24 cellular contexts compared by ENCODE assay signal in the genomic region with DNA sequence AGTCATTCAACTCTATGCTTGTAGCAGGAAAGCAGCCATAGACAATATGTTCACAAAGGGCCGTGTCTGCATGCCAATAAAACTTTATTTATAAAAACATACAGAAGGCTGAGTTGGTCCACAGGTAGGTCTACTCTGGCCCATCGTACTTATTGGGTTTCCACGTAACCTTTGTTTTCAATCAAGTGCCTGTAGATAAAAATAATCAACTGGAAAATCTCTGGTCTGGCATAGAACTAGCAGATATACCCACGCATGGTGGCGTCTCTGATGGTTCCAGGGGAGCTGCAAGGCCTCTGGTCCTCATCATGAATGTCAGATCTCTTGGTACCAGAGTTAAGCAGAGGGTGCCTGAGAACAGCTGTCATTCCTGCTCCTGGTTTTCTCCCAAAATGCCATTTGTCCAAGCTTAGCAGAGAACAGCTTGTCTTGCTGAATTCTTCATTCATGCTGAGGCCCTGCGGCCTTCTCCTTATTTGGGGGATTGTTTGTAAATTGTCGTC. TPM values are rescaled to one million over a fixed set of nuclear protein-coding genes. Genes with fewer than 3 reads are reported as not detected.
"Had no signal": no experiment of that assay in that cellular context is flagged by ENCODE, and none has a peak within 500 bp of the region (broad histone marks: within the 10 kb centered on the region; RNA-seq: fewer than 3 reads in every experiment).

No MANE protein-coding gene starts in this region.

- H3K27me3 Mint-ChIP-seq: activated CD8-positive, alpha-beta T cell treated with anti-CD3 and anti-CD28 coated beads for 36 hours had no signal

- H3K9me3 ChIP-seq: adrenal gland, SJSA1 had no signal

- H3K4me3 Mint-ChIP-seq: activated CD8-positive, alpha-beta T cell treated with anti-CD3 and anti-CD28 coated beads for 36 hours; activated naive CD8-positive, alpha-beta T cell treated with anti-CD3 and anti-CD28 coated beads, Interleukin-2, amount 10 ng/mL, durations not matched to agents 7 days and 5 days had no signal

- H3K4me1 ChIP-seq: adrenal gland, SJSA1 had no signal

- H3K9me3 Mint-ChIP-seq: activated CD8-positive, alpha-beta T cell treated with anti-CD3 and anti-CD28 coated beads for 36 hours; activated naive CD8-positive, alpha-beta T cell treated with anti-CD3 and anti-CD28 coated beads, Interleukin-2, amount 10 ng/mL, durations not matched to agents 7 days and 5 days had no signal

- FAIRE-seq: RCC 7860 had no signal

- H3K36me3 Mint-ChIP-seq: activated naive CD8-positive, alpha-beta T cell treated with anti-CD3 and anti-CD28 coated beads, Interleukin-2, amount 10 ng/mL, durations not matched to agents 7 days and 5 days had no signal

- H3K27ac Mint-ChIP-seq: activated CD8-positive, alpha-beta T cell treated with anti-CD3 and anti-CD28 coated beads for 36 hours; activated naive CD8-positive, alpha-beta T cell treated with anti-CD3 and anti-CD28 coated beads, Interleukin-2, amount 10 ng/mL, durations not matched to agents 7 days and 5 days had no signal

- H3K36me3 ChIP-seq: adrenal gland, SJSA1 had no signal

- ATAC-seq: activated CD4-positive, CD25-positive, alpha-beta regulatory T cell treated with anti-CD3 and anti-CD28 coated beads, Interleukin-2, amount 50 U/mL, for 24 hours; activated CD8-positive, alpha-beta T cell treated with anti-CD3 and anti-CD28 coated beads for 36 hours; PC-3 had no signal

- DNase-seq: activated CD4-positive, alpha-beta T cell treated with anti-CD3 and anti-CD28 coated beads for 4 hours; activated CD8-positive, alpha-beta memory T cell treated with anti-CD3 and anti-CD28 coated beads, Interleukin-2, amount 50 U/mL, for 4 hours; activated CD8-positive, alpha-beta T cell treated with anti-CD3 and anti-CD28 coated beads for 36 hours; activated naive CD4-positive, alpha-beta T cell treated with anti-CD3 and anti-CD28 coated beads, Interleukin-2, amount 50 U/mL, for 16 hours; activated naive CD8-positive, alpha-beta T cell treated with anti-CD3 and anti-CD28 coated beads, Interleukin-2, amount 10 ng/mL, durations not matched to agents 7 days and 5 days; activated T-cell treated with anti-CD3 and anti-CD28 coated beads, Interleukin-2, amount 50 U/mL, for 1 hour; anterior cingulate cortex; cerebellar nuclear complex; Kasumi-1; NCI-H1105 treated with DMSO at 0.1 percent for 48 hours; NCI-H1436 treated with DMSO at 0.1 percent for 48 hours; NCI-H187; NCI-H2081 treated with DMSO at 0.1 percent for 48 hours; NCI-H446; NCI-H524; PC-3; SHP77; T-helper 1 cell had no signal

- H3K27me3 ChIP-seq: adrenal gland, SJSA1 had no signal

- H3K4me3 ChIP-seq: adrenal gland, SJSA1 had no signal

- H3K4me1 Mint-ChIP-seq: activated naive CD8-positive, alpha-beta T cell treated with anti-CD3 and anti-CD28 coated beads, Interleukin-2, amount 10 ng/mL, durations not matched to agents 7 days and 5 days had no signal

- H3K27ac ChIP-seq: adrenal gland, SJSA1, VCaP had no signal

RNA-seq across cellular contexts. Expression of gene JAKMIP1, which starts 31.4 kb away (rescaled TPM):
- total RNA-seq: cardiac septum, SJSA1 had no signal
